ENCODE assay signal across 9 cellular contexts in the genomic region with DNA sequence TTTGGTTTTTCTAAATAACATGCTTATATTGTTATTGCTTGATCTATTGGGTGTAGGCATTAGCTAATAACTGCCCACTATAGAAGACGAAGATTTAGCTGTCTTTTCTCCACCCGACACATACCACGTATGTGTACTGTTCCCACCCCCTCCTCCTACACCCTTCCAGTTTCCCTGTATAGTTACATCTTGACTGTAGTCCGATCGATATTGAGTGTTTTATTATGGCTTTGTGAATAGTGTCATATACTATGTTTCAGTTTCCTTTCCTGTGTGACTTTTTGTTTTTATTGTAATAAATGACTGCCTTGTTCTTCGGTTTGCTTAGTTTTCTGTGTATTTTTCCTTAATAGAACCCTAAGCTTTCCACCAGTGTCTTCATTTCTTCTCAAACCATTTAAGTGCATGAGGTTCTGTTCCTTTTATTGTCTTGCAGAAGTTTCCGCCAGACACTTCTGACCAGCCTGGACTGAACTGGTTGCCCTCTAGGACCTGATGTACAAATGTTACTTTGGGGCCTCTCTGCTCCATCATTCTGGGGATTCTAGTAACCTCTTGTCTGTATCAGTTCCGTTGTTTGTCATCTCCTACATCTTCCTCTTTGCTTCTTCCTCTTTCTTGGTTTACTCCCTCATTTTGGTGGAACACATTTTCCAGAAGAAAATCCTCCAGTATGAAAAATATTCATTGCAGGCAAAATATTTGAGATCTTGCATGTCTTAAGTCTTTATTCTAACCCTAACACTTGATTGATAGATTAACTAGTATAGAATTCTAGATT.
A peak's percentile ranks its signal among the peaks of the same experiment; 100 is the strongest.
DNase-seq lines count a peak whose midpoint lies in the region; ATAC-seq, FAIRE-seq and TF ChIP-seq lines count a peak whose summit lies in the region.
"Had no signal": no experiment of that assay in that cellular context is flagged by ENCODE, and none has a peak within 500 bp of the region (broad histone marks: within the 10 kb centered on the region; RNA-seq: fewer than 3 reads in every experiment).

No MANE protein-coding gene starts in this region.

- peaks cover 55% of the 10 kb centered on the region for H3K4me1 ChIP-seq in GM12878 (ENCODE audit: control insufficient read depth, insufficient read depth, low read length)

- BruUV-seq in GM12878 (replicated peaks; lab: Mats Ljungman, UMichigan): no TSS peak

- CTCF ChIA-PET in GM12878 (lab: Yijun Ruan, JAX): interaction anchor here (0.5 to 5.7 kb wide), 11 partner anchors 13 to 444 kb away, joined by 3 to 56 read pairs (median 4); no protein-coding TSS in a partner anchor

- WGBS in GM12878 (ENCODE audit: insufficient coverage, insufficient replicate concordance, low lambda C conversion rate, missing lambda C conversion rate): 9% methylated on average over 8 of the region's 8 CpGs

- peak; percentile 52 for ATAC-seq in GM21367 (IDR thresholded peaks at IDR 0.05; ENCODE audit: unreplicated experiment)
- ATAC-seq in HG03342 (IDR thresholded peaks at IDR 0.05; ENCODE audit: unreplicated experiment): peak; percentile 72
- ATAC-seq in GM12878: peak; percentile 76

- H3K36me3 ChIP-seq in GM12878 (ENCODE audit: control insufficient read depth in 2 of 2, insufficient read depth in 2 of 2, low read length in 1 of 2): no peaks in the 10 kb centered on the region

- no peak overlapping the region for H3K9ac ChIP-seq in GM12878 (ENCODE audit: control insufficient read depth, insufficient read depth, low read length)

- POLR2A ChIA-PET in GM12878 (lab: Charles Lee): no interaction called here

- peak overlapping the region; percentile 45 for H2AFZ ChIP-seq in GM12878 (ENCODE audit: control insufficient read depth, low read depth, low read length)
- H2AFZ ChIP-seq: hepatocyte had no signal

- in situ Hi-C loops in GM12878 (cut with MboI): no loop called here

- no peak for TF ChIP-seq POLR2A in GM12878 (IDR thresholded peaks at IDR 0.05; ENCODE audit: low read depth, low read length)

- H3K9me3 ChIP-seq in GM12878 (replicated peaks; ENCODE audit: control insufficient read depth, insufficient read depth, low read length): no peaks in the 10 kb centered on the region

- no peak for TF ChIP-seq CTCF in GM12878 (IDR thresholded peaks at IDR 0.05 in 2 of 3, conservative IDR thresholded peaks at IDR 0.05 in 1 of 3; ENCODE audit: control insufficient read depth in 2 of 3, extremely low read depth in 1 of 3, insufficient read depth in 1 of 3, low read depth in 3 of 3, low read length in 3 of 3)

- H4K20me1 ChIP-seq in GM12878 (ENCODE audit: control insufficient read depth, insufficient read depth): no peaks in the 10 kb centered on the region

- H3K4me3 ChIP-seq in GM12878: peak overlapping the region; percentile 13; the same call in 1 of the 2 replicates
- H3K4me3 ChIP-seq: hepatocyte had no signal

- DNase-seq in GM18507 (ENCODE audit: extremely low spot score, insufficient read length, low read depth): no peak
- DNase-seq in GM12878 (ENCODE audit: low read depth, low spot score): no peak
- DNase-seq in A172 (ENCODE audit: low spot score): no peak
- no peak for DNase-seq in NCI-H1417 treated with DMSO at 0.1 percent for 48 hours (lab: John Stamatoyannopoulos, UW)
- no peak for DNase-seq in HK-2 (ENCODE audit: unreplicated experiment)
- no peak for DNase-seq in AML-193 (lab: John Stamatoyannopoulos, UW)

- FAIRE-seq in GM18507 (lab: Jason Lieb, UNC) (peak; percentile 97), GM12878 (lab: Jason Lieb, UNC) (peak; percentile 69)

- TF ChIP-seq EP300 in GM12878 (IDR thresholded peaks at IDR 0.05; ENCODE audit: borderline replicate concordance in 1 of 2, control insufficient read depth in 1 of 2, low read depth in 2 of 2, low read length in 2 of 2): no peak

- peak overlapping the region; percentile 46 for H3K4me2 ChIP-seq in GM12878 (ENCODE audit: control insufficient read depth, insufficient read depth)
- H3K4me2 ChIP-seq: hepatocyte had no signal

- SMC1A ChIA-PET in GM12878 (lab: Charles Lee; ENCODE audit: uncharacterized antibody, unreplicated experiment): interaction anchor here (0.9 to 5.4 kb wide), 8 partner anchors 13 to 266 kb away, joined by 3 to 64 read pairs (median 12); no protein-coding TSS in a partner anchor

- RAD21 ChIA-PET in GM12878 (lab: Charles Lee; ENCODE audit: unreplicated experiment): interaction anchor here (0.8 to 4.7 kb wide), 9 partner anchors 10 to 266 kb away, joined by 3 to 41 read pairs (median 5); a partner anchor contains a TSS

- peak overlapping the region; percentile 21 for H3K27ac ChIP-seq in GM12878 (ENCODE audit: control insufficient read depth, insufficient read depth)
- H3K27ac ChIP-seq: hepatocyte had no signal

- no peaks in the 10 kb centered on the region for H3K79me2 ChIP-seq in GM12878 (ENCODE audit: control insufficient read depth, insufficient read depth, low read length)
- H3K79me2 ChIP-seq: hepatocyte had no signal

- peak; percentile 7; the same call in 1 of the 2 replicates for TF ChIP-seq RAD21 in GM12878 (IDR thresholded peaks at IDR 0.05; ENCODE audit: insufficient read depth, low read depth, low read length)

- no peaks in the 10 kb centered on the region; a peak in 1 of 4 replicates for H3K27me3 ChIP-seq in GM12878 (replicated peaks in 1 of 2; ENCODE audit: control insufficient read depth in 2 of 2, insufficient read depth in 2 of 2, low read length in 1 of 2)
- H3K27me3 ChIP-seq: hepatocyte had no signal

- intact Hi-C loops in GM12878 (cut with micrococcal nuclease; ENCODE audit: unreplicated experiment): loop anchor here (2.0 kb wide), 2 partner anchors 15 to 47 kb away; no protein-coding TSS in a partner anchor

TF ChIP-seq in GM12878, 131 proteins besides CTCF, POLR2A, EP300 and RAD21 (continues in another document):
- TF ChIP-seq, protein P1, sequence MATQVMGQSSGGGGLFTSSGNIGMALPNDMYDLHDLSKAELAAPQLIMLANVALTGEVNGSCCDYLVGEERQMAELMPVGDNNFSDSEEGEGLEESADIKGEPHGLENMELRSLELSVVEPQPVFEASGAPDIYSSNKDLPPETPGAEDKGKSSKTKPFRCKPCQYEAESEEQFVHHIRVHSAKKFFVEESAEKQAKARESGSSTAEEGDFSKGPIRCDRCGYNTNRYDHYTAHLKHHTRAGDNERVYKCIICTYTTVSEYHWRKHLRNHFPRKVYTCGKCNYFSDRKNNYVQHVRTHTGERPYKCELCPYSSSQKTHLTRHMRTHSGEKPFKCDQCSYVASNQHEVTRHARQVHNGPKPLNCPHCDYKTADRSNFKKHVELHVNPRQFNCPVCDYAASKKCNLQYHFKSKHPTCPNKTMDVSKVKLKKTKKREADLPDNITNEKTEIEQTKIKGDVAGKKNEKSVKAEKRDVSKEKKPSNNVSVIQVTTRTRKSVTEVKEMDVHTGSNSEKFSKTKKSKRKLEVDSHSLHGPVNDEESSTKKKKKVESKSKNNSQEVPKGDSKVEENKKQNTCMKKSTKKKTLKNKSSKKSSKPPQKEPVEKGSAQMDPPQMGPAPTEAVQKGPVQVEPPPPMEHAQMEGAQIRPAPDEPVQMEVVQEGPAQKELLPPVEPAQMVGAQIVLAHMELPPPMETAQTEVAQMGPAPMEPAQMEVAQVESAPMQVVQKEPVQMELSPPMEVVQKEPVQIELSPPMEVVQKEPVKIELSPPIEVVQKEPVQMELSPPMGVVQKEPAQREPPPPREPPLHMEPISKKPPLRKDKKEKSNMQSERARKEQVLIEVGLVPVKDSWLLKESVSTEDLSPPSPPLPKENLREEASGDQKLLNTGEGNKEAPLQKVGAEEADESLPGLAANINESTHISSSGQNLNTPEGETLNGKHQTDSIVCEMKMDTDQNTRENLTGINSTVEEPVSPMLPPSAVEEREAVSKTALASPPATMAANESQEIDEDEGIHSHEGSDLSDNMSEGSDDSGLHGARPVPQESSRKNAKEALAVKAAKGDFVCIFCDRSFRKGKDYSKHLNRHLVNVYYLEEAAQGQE (IDR thresholded peaks at IDR 0.05; ENCODE audit: low read depth, low read length): no peak
- no peak for TF ChIP-seq ZSCAN29 (IDR thresholded peaks at IDR 0.05)
- TF ChIP-seq SIN3A (IDR thresholded peaks at IDR 0.05; ENCODE audit: low read depth, low read length): no peak
- TF ChIP-seq, protein P2, sequence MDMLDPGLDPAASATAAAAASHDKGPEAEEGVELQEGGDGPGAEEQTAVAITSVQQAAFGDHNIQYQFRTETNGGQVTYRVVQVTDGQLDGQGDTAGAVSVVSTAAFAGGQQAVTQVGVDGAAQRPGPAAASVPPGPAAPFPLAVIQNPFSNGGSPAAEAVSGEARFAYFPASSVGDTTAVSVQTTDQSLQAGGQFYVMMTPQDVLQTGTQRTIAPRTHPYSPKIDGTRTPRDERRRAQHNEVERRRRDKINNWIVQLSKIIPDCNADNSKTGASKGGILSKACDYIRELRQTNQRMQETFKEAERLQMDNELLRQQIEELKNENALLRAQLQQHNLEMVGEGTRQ (IDR thresholded peaks at IDR 0.05; ENCODE audit: borderline replicate concordance, low read depth, low read length): no peak
- no peak for TF ChIP-seq KDM1A (IDR thresholded peaks at IDR 0.05; ENCODE audit: borderline replicate concordance)
- TF ChIP-seq MTA2 (IDR thresholded peaks at IDR 0.05; ENCODE audit: low read depth): no peak
- TF ChIP-seq RCOR1 (conservative IDR thresholded peaks at IDR 0.05; ENCODE audit: low read depth, low read length): no peak
- no peak for TF ChIP-seq POLR2AphosphoS2 (IDR thresholded peaks at IDR 0.05; ENCODE audit: low read depth, low read length)
- TF ChIP-seq SPI1 (IDR thresholded peaks at IDR 0.05; ENCODE audit: borderline replicate concordance, insufficient read depth, low read depth, low read length): peak; percentile 83; the same call in 1 of the 2 replicates
